In the genomic region with DNA sequence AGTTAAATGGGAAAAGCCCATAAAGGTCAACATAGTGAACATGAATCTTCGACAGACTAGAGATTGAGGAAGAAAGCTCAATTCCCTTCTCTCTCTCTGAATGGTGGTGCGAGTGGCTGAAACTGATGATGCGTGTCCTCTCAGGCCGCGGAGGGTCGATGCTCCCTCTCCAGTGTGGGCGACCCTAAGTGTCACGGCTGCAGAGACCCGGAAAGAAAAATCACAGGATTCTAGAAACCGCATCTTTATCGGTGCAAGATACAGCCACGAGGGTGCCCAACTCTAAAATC, we compare ENCODE assay signal across 6 cellular contexts. TPM values are rescaled to one million over a fixed set of nuclear protein-coding genes. Genes with fewer than 3 reads are reported as not detected.
DNase-seq lines count a peak whose midpoint lies in the region; FAIRE-seq and TF ChIP-seq lines count a peak whose summit lies in the region.

No MANE protein-coding gene starts in this region.

- H3K4me3 Mint-ChIP-seq in activated naive CD4-positive, alpha-beta T cell treated with anti-CD3 and anti-CD28 coated beads for 36 hours, result peak overlapping the region; percentile 94
- H3K4me3 Mint-ChIP-seq in chondrocyte (ENCODE audit: unreplicated experiment) (peak overlapping the region; percentile 97), osteocyte (ENCODE audit: unreplicated experiment) (peak overlapping the region; percentile 89)

- TF ChIP-seq CTCF in chondrocyte (IDR thresholded peaks at IDR 0.05) (peak; percentile 19), osteocyte (IDR thresholded peaks at IDR 0.05) (no peak)

- no peak for TF ChIP-seq POLR2A in H54 (IDR thresholded peaks at IDR 0.05; ENCODE audit: low read depth, low read length)

- H3K27me3 Mint-ChIP-seq in activated naive CD4-positive, alpha-beta T cell treated with anti-CD3 and anti-CD28 coated beads for 36 hours (ENCODE audit: low read depth), result peaks cover 3% of the 10 kb centered on the region
- no peaks in the 10 kb centered on the region for H3K27me3 Mint-ChIP-seq in chondrocyte (ENCODE audit: low read depth)
- H3K27me3 Mint-ChIP-seq in osteocyte (ENCODE audit: unreplicated experiment), result no peaks in the 10 kb centered on the region

- no peaks in the 10 kb centered on the region for H3K9me3 Mint-ChIP-seq in activated naive CD4-positive, alpha-beta T cell treated with anti-CD3 and anti-CD28 coated beads for 36 hours
- H3K9me3 Mint-ChIP-seq in chondrocyte (ENCODE audit: low read depth) (no peaks in the 10 kb centered on the region), osteocyte (ENCODE audit: unreplicated experiment) (no peaks in the 10 kb centered on the region)

- peaks cover 30% of the 10 kb centered on the region for H3K36me3 Mint-ChIP-seq in activated naive CD4-positive, alpha-beta T cell treated with anti-CD3 and anti-CD28 coated beads for 36 hours (ENCODE audit: low read depth)
- H3K36me3 Mint-ChIP-seq in chondrocyte (ENCODE audit: low read depth) (peaks cover 12% of the 10 kb centered on the region), osteocyte (ENCODE audit: unreplicated experiment) (peaks cover 30% of the 10 kb centered on the region)

- intact Hi-C loops in activated naive CD4-positive, alpha-beta T cell treated with anti-CD3 and anti-CD28 coated beads for 36 hours (cut with micrococcal nuclease), result loop anchor here (2.0 kb wide), 1 partner anchor 90 kb away; a partner anchor contains a TSS

- CTCF ChIA-PET in activated naive CD4-positive, alpha-beta T cell treated with anti-CD3 and anti-CD28 coated beads for 36 hours (lab: Charles Lee), result interaction anchor here (0.9 to 4.8 kb wide), 9 partner anchors 9 to 140 kb away, joined by 3 to 40 read pairs (median 5); a partner anchor contains a TSS

- DNase-seq in activated naive CD4-positive, alpha-beta T cell treated with anti-CD3 and anti-CD28 coated beads for 36 hours, result no peak
- DNase-seq in activated naive CD4-positive, alpha-beta T cell treated with Interleukin-2 at 50 U/mL for 16 hours, result no peak
- DNase-seq in chondrocyte (ENCODE audit: low spot score) (no peak), osteocyte (ENCODE audit: extremely low spot score, unreplicated experiment) (no peak), medulla oblongata (ENCODE audit: extremely low spot score) (no peak), H54 (ENCODE audit: insufficient read length, low spot score) (no peak)

- peak overlapping the region; percentile 99 for H3K27ac Mint-ChIP-seq in activated naive CD4-positive, alpha-beta T cell treated with anti-CD3 and anti-CD28 coated beads for 36 hours
- peak overlapping the region; percentile 100 for H3K27ac Mint-ChIP-seq in chondrocyte (ENCODE audit: unreplicated experiment)
- peak overlapping the region; percentile 100 for H3K27ac Mint-ChIP-seq in osteocyte (ENCODE audit: unreplicated experiment)

- no peak for FAIRE-seq in H54 (lab: Jason Lieb, UNC)

- peaks cover 40% of the 10 kb centered on the region for H3K4me1 Mint-ChIP-seq in activated naive CD4-positive, alpha-beta T cell treated with anti-CD3 and anti-CD28 coated beads for 36 hours (ENCODE audit: low read depth)
- H3K4me1 Mint-ChIP-seq in chondrocyte (ENCODE audit: low read depth), result peaks cover 30% of the 10 kb centered on the region
- H3K4me1 Mint-ChIP-seq in osteocyte (ENCODE audit: unreplicated experiment), result peaks cover 22% of the 10 kb centered on the region

RNA-seq across cellular contexts. Expression of a gene that starts 0.5 kb away (rescaled TPM):
- 10 to 100 TPM; 53.5 to 61.2 TPM for total RNA-seq in activated naive CD4-positive, alpha-beta T cell treated with anti-CD3 and anti-CD28 coated beads for 36 hours
- total RNA-seq in chondrocyte (51.3 to 72.0 TPM (median 53.1 TPM) in 3 replicates), osteocyte (89.4 and 93.3 TPM in 2 replicates)

RNA-seq across cellular contexts. Expression of a gene that starts 10.7 kb away (rescaled TPM):
- 10 to 100 TPM; 81.0 to 92.8 TPM for total RNA-seq in activated naive CD4-positive, alpha-beta T cell treated with anti-CD3 and anti-CD28 coated beads for 36 hours
- total RNA-seq in chondrocyte (42.0 to 59.5 TPM (median 50.4 TPM) in 3 replicates), osteocyte (58.4 and 68.4 TPM in 2 replicates)

RNA-seq across cellular contexts. Expression of a gene that starts 35.4 kb away (rescaled TPM):
- under 1 TPM; 0.69 to 0.74 TPM for total RNA-seq in activated naive CD4-positive, alpha-beta T cell treated with anti-CD3 and anti-CD28 coated beads for 36 hours
- total RNA-seq in chondrocyte (0.10 TPM in 1 of 3 replicates, not detected in the others), osteocyte (0.18 and 0.35 TPM in 2 replicates)

RNA-seq across cellular contexts. Expression of a gene that starts 38.4 kb away (rescaled TPM):
- total RNA-seq in activated naive CD4-positive, alpha-beta T cell treated with anti-CD3 and anti-CD28 coated beads for 36 hours, result 10 to 100 TPM; 97.1 to 97.3 TPM
- 27.6 to 35.2 TPM (median 29.3 TPM) in 3 replicates for total RNA-seq in chondrocyte
- total RNA-seq in osteocyte, result 39.9 and 40.9 TPM in 2 replicates

RNA-seq across cellular contexts. Expression of a gene that starts 46.9 kb away (rescaled TPM):
- total RNA-seq in activated naive CD4-positive, alpha-beta T cell treated with anti-CD3 and anti-CD28 coated beads for 36 hours, result 10 to 100 TPM; 71.9 to 75.2 TPM
- total RNA-seq in chondrocyte (124 to 168 TPM (median 167 TPM) in 3 replicates), osteocyte (171 and 182 TPM in 2 replicates)
